ENCODE assay signal across 20 cellular contexts in genomic region chr6:14549871-14550270, GRCh38.
"Had no signal": no experiment of that assay in that cellular context is flagged by ENCODE, and none has a peak within 500 bp of the region (broad histone marks: within the 10 kb centered on the region; RNA-seq: fewer than 3 reads in every experiment).

No MANE protein-coding gene starts in this region.

- H3K27me3 ChIP-seq: dorsolateral prefrontal cortex, gastroesophageal sphincter, heart left ventricle, neutrophil, upper lobe of right lung had no signal

- H3K9me3 ChIP-seq: gastroesophageal sphincter, heart left ventricle, neutrophil, upper lobe of right lung had no signal

- ATAC-seq: activated CD4-positive, alpha-beta T cell treated with anti-CD3 and anti-CD28 coated beads for 36 hours; activated naive CD4-positive, alpha-beta T cell treated with anti-CD3 and anti-CD28 coated beads, Interleukin-2, amount 50 U/mL, for 72 hours; activated T-cell treated with anti-CD3 and anti-CD28 coated beads, Interleukin-2, amount 50 U/mL, for 72 hours; effector memory CD8-positive, alpha-beta T cell; gastroesophageal sphincter; heart left ventricle; natural killer cell; stimulated activated effector memory CD8-positive, alpha-beta T cell treated with anti-CD3 and anti-CD28 coated beads, Interleukin-12 subunit alpha, Interleukin-12 subunit beta, amount 100 ng/mL, for 72 hours; stimulated activated naive CD8-positive, alpha-beta T cell treated with anti-CD3 and anti-CD28 coated beads, Interleukin-15, amount 100 ng/mL, for 72 hours had no signal

- FAIRE-seq: bronchial epithelial cell had no signal

- H3K36me3 ChIP-seq: gastroesophageal sphincter, heart left ventricle, neutrophil, upper lobe of right lung had no signal

- H3K4me3 ChIP-seq: coronary artery, gastroesophageal sphincter, heart left ventricle, upper lobe of right lung had no signal

- H3K4me1 ChIP-seq: gastroesophageal sphincter, upper lobe of right lung had no signal

- H3K27ac ChIP-seq: coronary artery, dorsolateral prefrontal cortex, gastroesophageal sphincter, neutrophil, upper lobe of right lung had no signal

- DNase-seq: activated CD4-positive, alpha-beta T cell treated with anti-CD3 and anti-CD28 coated beads for 36 hours; activated CD4-positive, CD25-positive, alpha-beta regulatory T cell; activated naive CD4-positive, alpha-beta T cell; activated T-cell treated with anti-CD3 and anti-CD28 coated beads for 4 hours; activated T-cell treated with anti-CD3 and anti-CD28 coated beads, Interleukin-2, amount 50 U/mL, for 72 hours; cerebellar nuclear complex; effector memory CD8-positive, alpha-beta T cell; erythroblast; heart left ventricle; natural killer cell; stimulated activated CD4-positive, alpha-beta T cell treated with anti-CD3 and anti-CD28 coated beads, Interleukin-4, amount 100 ng/mL, for 24 hours; stimulated activated naive CD8-positive, alpha-beta T cell treated with anti-CD3 and anti-CD28 coated beads, Interleukin-15, amount 100 ng/mL, for 72 hours; upper lobe of right lung had no signal
